16 cellular contexts compared by ENCODE assay signal in genomic region chr22:19748991-19749665, GRCh38. TPM values are rescaled to one million over a fixed set of nuclear protein-coding genes. Genes with fewer than 3 reads are reported as not detected.
DNase-seq lines count a peak whose midpoint lies in the region; ATAC-seq lines count a peak whose summit lies in the region.
"Had no signal": no experiment of that assay in that cellular context is flagged by ENCODE, and none has a peak within 500 bp of the region (broad histone marks: within the 10 kb centered on the region; RNA-seq: fewer than 3 reads in every experiment).

No MANE protein-coding gene starts in this region.

- peaks cover 26 to 45% (median 33%) of the 10 kb centered on the region in 3 donors for H3K4me1 ChIP-seq in skeletal muscle tissue (ENCODE audit: control insufficient read depth in 3 of 3, insufficient read depth in 3 of 3, low read length in 3 of 3)

- no peaks in the 10 kb centered on the region for H3K9me3 ChIP-seq in skeletal muscle tissue (ENCODE audit: control insufficient read depth in 3 of 3, low read length in 3 of 3)
- H3K9me3 ChIP-seq: Caco-2 had no signal

- in situ Hi-C loops in KBM-7 (cut with MboI; ENCODE audit: low pct_unique_long_range_greater_than_20kb, low sequenced_read_pairs), result no loop called here

- H3K27ac ChIP-seq in skeletal muscle tissue (ENCODE audit: low read depth, low read length), result peak overlapping the region; percentile 44
- H3K27ac ChIP-seq: C4-2B had no signal

- H3K36me3 ChIP-seq in skeletal muscle tissue (ENCODE audit: control insufficient read depth in 3 of 3, insufficient read depth in 3 of 3, low read length in 3 of 3), result no peaks in the 10 kb centered on the region

- peaks cover 9 to 25% (median 22%) of the 10 kb centered on the region in 3 donors for H3K27me3 ChIP-seq in skeletal muscle tissue (ENCODE audit: control insufficient read depth in 3 of 3, insufficient read depth in 3 of 3, low read length in 3 of 3)

- H3K9ac ChIP-seq in skeletal muscle tissue (ENCODE audit: low read depth in 1 of 3, low read length in 3 of 3), result peak overlapping the region in 2 of 3 donors; percentile 32 to 60

- no peak for ATAC-seq in GM21737 (IDR thresholded peaks at IDR 0.05; ENCODE audit: unreplicated experiment)
- ATAC-seq in GM18511 (IDR thresholded peaks at IDR 0.05; ENCODE audit: unreplicated experiment), result no peak

- DNase-seq in KBM-7 (peak; percentile 11), left kidney (ENCODE audit: low read depth, low spot score) (peak; percentile 64), foreskin melanocyte (no peak)
- DNase-seq: ACHN; AML-193; Caco-2; CD4-positive, alpha-beta T cell; DMS153; DMS79; GDM1; GOT3; H7 had no signal

- H3K4me3 ChIP-seq in skeletal muscle tissue (ENCODE audit: low read length in 3 of 3), result no peak overlapping the region

RNA-seq across cellular contexts. Expression of gene TBX1, which starts 11.4 kb away (rescaled TPM):
- 4.2 TPM for total RNA-seq in skeletal muscle tissue
- total RNA-seq: CD4-positive, alpha-beta T cell had no signal

RNA-seq across cellular contexts. Expression of gene GP1BB, which starts 25.8 kb away (rescaled TPM):
- 6.8 TPM for total RNA-seq in skeletal muscle tissue

RNA-seq across cellular contexts. Expression of gene SEPTIN5, which starts 34.8 kb away (rescaled TPM):
- total RNA-seq in skeletal muscle tissue, result 28.7 TPM
